In the genomic region with DNA sequence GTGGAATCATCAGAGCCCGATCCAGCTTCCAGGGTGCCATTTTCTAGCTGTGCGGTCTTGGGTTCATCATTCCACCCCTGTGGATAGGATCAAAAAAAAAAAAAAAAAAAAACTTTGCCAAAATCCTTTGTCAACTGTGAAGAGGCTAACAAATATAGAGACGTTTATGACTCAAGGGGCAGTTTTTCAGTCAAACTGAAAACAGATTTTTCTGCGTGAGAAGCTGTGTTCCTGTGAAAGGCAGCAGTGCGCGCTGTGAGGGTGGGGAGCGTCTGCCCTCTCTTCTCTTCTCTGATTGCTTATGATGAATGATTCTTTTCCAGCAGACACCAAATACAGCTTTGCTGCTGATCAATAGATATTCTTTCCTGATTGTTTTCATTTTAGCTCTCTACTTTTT, we compare ENCODE assay signal across 19 cellular contexts.
A peak's percentile ranks its signal among the peaks of the same experiment; 100 is the strongest.
DNase-seq lines count a peak whose midpoint lies in the region; ATAC-seq and TF ChIP-seq lines count a peak whose summit lies in the region.
"Had no signal": no experiment of that assay in that cellular context is flagged by ENCODE, and none has a peak within 500 bp of the region (broad histone marks: within the 10 kb centered on the region; RNA-seq: fewer than 3 reads in every experiment).

No MANE protein-coding gene starts in this region.

- H3K36me3 Mint-ChIP-seq in neural crest cell (ENCODE audit: low read depth) (no peaks in the 10 kb centered on the region), immature natural killer cell (no peaks in the 10 kb centered on the region)

- H3K27ac Mint-ChIP-seq in neural crest cell (ENCODE audit: unreplicated experiment) (peak overlapping the region; percentile 9), immature natural killer cell (no peak overlapping the region)
- H3K27ac Mint-ChIP-seq: activated B cell treated with CpG ODN at 0.5 μM for 24 hours; activated T-helper 2 cell treated with anti-CD3 and anti-CD28 coated beads, Interferon-gamma antibody, Interleukin-2, Interleukin-4, amounts not matched to agents 10 μg/mL and 5 μg/mL and 100 μg/mL, durations not matched to agents 14 hours and 24 hours and 36 hours; stimulated activated naive CD8-positive, alpha-beta T cell treated with anti-CD3 and anti-CD28 coated beads, Interleukin-15, Interleukin-2, amounts not matched to agents 100 ng/mL and 50 ng/mL, for 24 hours had no signal

- ATAC-seq in GM18909 (IDR thresholded peaks at IDR 0.05; ENCODE audit: poor library complexity, unreplicated experiment), result peak; percentile 54
- ATAC-seq in GM21619 (IDR thresholded peaks at IDR 0.05; ENCODE audit: unreplicated experiment), result peak; percentile 76
- ATAC-seq in HG03045 (IDR thresholded peaks at IDR 0.05; ENCODE audit: unreplicated experiment), result peak; percentile 69
- no peak for ATAC-seq in esophagus mucosa
- ATAC-seq: left colon had no signal

- no peak for DNase-seq in neural crest cell (ENCODE audit: low read depth, low spot score)
- DNase-seq in activated naive CD4-positive, alpha-beta T cell treated with anti-CD3 and anti-CD28 coated beads, Interleukin-2, amount 50 U/mL, for 16 hours, result no peak
- no peak for DNase-seq in immature natural killer cell
- DNase-seq in GM13977 (ENCODE audit: low spot score), result no peak
- DNase-seq: activated B cell treated with CpG ODN at 0.5 μM for 24 hours, amniotic stem cell, cerebellar nuclear complex, DMS 273 treated with DMSO at 0.1 percent for 48 hours, left colon, midbrain, NCI-H1694, Right ventricle myocardium superior, upper lobe of left lung had no signal

- H3K27me3 Mint-ChIP-seq in neural crest cell (ENCODE audit: low read depth) (no peaks in the 10 kb centered on the region), immature natural killer cell (ENCODE audit: low read depth in 3 of 3) (peaks cover 2 to 3% (median 3%) of the 10 kb centered on the region in 3 donors)

- H3K4me3 Mint-ChIP-seq in neural crest cell, result no peak overlapping the region
- H3K4me3 Mint-ChIP-seq in immature natural killer cell, result no peak overlapping the region
- H3K4me3 Mint-ChIP-seq: activated B cell treated with CpG ODN at 0.5 μM for 24 hours; stimulated activated naive CD8-positive, alpha-beta T cell treated with anti-CD3 and anti-CD28 coated beads, Interleukin-15, Interleukin-2, amounts not matched to agents 100 ng/mL and 50 ng/mL, for 24 hours had no signal

- H3K9me3 Mint-ChIP-seq in neural crest cell, result no peaks in the 10 kb centered on the region
- peaks cover 0 to 3% (median 0%) of the 10 kb centered on the region in 6 donors for H3K9me3 Mint-ChIP-seq in immature natural killer cell
- H3K9me3 Mint-ChIP-seq: activated T-helper 2 cell treated with anti-CD3 and anti-CD28 coated beads, Interferon-gamma antibody, Interleukin-2, Interleukin-4, amounts not matched to agents 10 μg/mL and 5 μg/mL and 100 μg/mL, durations not matched to agents 14 hours and 24 hours and 36 hours; stimulated activated naive CD8-positive, alpha-beta T cell treated with anti-CD3 and anti-CD28 coated beads, Interleukin-15, Interleukin-2, amounts not matched to agents 100 ng/mL and 50 ng/mL, for 24 hours had no signal

- TF ChIP-seq CTCF in neural crest cell (conservative IDR thresholded peaks at IDR 0.05) (no peak), GM13977 (IDR thresholded peaks at IDR 0.05; ENCODE audit: extremely low read depth, insufficient read depth, missing control alignments) (no peak)

- in situ Hi-C loops in GM13977 (cut with MboI; ENCODE audit: low pct_unique_long_range_greater_than_20kb, low sequenced_read_pairs, unreplicated experiment), result no loop called here

- peaks cover 6% of the 10 kb centered on the region for H3K4me1 Mint-ChIP-seq in neural crest cell
- no peaks in the 10 kb centered on the region for H3K4me1 Mint-ChIP-seq in immature natural killer cell
